ENCODE assay signal across 6 cellular contexts in the genomic region with DNA sequence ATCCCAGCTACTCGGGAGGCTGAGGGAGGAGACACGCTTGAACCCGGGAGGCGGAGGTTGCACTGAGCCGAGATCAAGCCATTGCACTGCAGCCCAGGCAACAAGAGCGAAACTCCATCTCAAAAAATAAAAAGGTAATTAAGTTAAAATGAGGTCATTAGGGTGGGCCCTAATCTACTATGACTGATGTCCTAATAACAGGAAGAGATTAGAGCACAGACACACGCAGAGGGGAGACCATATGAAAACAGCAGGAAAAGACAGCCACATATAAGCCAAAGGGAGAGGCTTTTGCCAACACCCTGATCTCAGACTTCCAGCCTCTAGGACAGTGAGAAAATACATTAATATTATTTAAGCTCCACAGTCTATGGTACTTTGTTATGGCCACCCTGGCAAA.
"Had no signal": no experiment of that assay in that cellular context is flagged by ENCODE, and none has a peak within 500 bp of the region (broad histone marks: within the 10 kb centered on the region; RNA-seq: fewer than 3 reads in every experiment).

No MANE protein-coding gene starts in this region.

- ATAC-seq: HCT116, K562 had no signal

- DNase-seq: GM23248, GOT3, H7, IMR-90 had no signal
